ENCODE assay signal across 8 cellular contexts in the genomic region with DNA sequence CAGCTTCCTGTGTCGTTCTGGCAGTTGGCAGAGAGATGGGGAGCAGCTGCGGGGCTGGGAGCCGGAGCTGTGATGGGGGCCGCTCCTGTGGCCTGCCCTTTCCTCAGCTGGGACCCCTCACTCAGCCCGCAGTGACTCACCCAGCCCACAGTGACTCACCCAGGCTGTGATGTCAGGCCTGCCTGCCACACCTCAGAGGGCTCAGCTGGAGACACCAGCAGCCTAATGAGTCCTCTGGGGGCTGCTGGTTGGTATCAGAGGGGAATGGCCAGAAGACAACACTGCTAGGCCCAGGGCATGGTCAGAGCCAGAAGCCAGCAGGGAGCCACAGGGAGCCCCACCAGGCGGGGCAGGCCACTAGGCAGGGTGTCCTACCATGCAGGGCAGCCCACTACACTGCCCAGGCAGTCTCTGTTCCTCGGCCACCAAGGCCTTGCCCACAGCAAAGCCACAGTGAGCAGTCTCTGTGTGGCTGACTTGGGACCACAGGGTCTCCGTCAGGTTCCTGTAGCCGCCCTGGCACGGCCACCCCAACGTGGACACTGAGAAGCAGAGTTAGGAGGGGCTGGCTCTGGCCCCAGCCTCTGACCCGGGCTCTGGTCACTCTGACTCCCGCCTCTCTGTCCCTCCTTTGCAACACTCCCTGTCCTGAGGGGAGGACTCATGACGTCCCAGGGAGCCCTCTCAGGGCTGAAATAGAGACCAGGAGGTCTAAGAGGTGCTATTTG. TPM values are rescaled to one million over a fixed set of nuclear protein-coding genes. Genes with fewer than 3 reads are reported as not detected.
DNase-seq lines count a peak whose midpoint lies in the region; ATAC-seq and TF ChIP-seq lines count a peak whose summit lies in the region.

No MANE protein-coding gene starts in this region.

- H2AFZ ChIP-seq in PC-3 (ENCODE audit: low read length): no peak overlapping the region

- DNase-seq in NOMO-1 treated with DMSO at 0.1 percent for 48 hours (lab: John Stamatoyannopoulos, UW; ENCODE audit: unreplicated experiment) (peak; percentile 28), NOMO-1 treated with dmso at 0.1 percent for 144 hours (lab: John Stamatoyannopoulos, UW; ENCODE audit: unreplicated experiment) (no peak), PC-3 (peak; percentile 40), activated gamma-delta T cell (lab: John Stamatoyannopoulos, UW) (peak; percentile 61), right atrium auricular region (ENCODE audit: low spot score) (peak; percentile 84), NCI-H187 (lab: John Stamatoyannopoulos, UW) (no peak), tibial nerve (ENCODE audit: low spot score in 2 of 2) (no peak)
- DNase-seq in stimulated activated CD4-positive, alpha-beta T cell treated with anti-CD3 and anti-CD28 coated beads, TNF-alpha, amount 100 ng/mL, for 1 hour (ENCODE audit: low read depth in 3 of 3, low spot score in 1 of 3): peak; percentile 65 to 76 (median 71)

- H3K4me2 ChIP-seq in PC-3 (ENCODE audit: low read length): no peak overlapping the region

- H3K4me1 ChIP-seq in PC-3 (ENCODE audit: insufficient read depth, low read length): peaks cover 8% of the 10 kb centered on the region
- H3K4me1 ChIP-seq in right atrium auricular region: peaks cover 0 to 48% of the 10 kb centered on the region in 2 donors
- peaks cover 0 to 20% (median 10%) of the 10 kb centered on the region in 4 donors for H3K4me1 ChIP-seq in tibial nerve

- POLR2A ChIA-PET in PC-3 (lab: Charles Lee; ENCODE audit: unreplicated experiment): interaction anchor here (0.6 kb wide), 1 partner anchor 62 kb away, joined by 3 read pairs; no protein-coding TSS in a partner anchor

- no TSS peak for BruUV-seq in PC-3 (replicated peaks; lab: Mats Ljungman, UMichigan)

- 60 to 63% methylated on average over 7 to 11 of the region's 14 CpGs for WGBS in tibial nerve, 2 donors

- no peak for TF ChIP-seq POLR2A in tibial nerve (IDR thresholded peaks at IDR 0.05)

- CTCF ChIA-PET in PC-3 (lab: Charles Lee): no interaction called here

- H3K4me3 ChIP-seq in PC-3 (ENCODE audit: low read length) (no peak overlapping the region), right atrium auricular region (no peak overlapping the region), tibial nerve (no peak overlapping the region)

- no peaks in the 10 kb centered on the region for H3F3A ChIP-seq in PC-3 (ENCODE audit: low read length, unreplicated experiment)

- no peak overlapping the region for H3K9ac ChIP-seq in PC-3 (ENCODE audit: low read length)

- TF ChIP-seq EP300 in tibial nerve (IDR thresholded peaks at IDR 0.05): no peak

- no peaks in the 10 kb centered on the region for H3K9me3 ChIP-seq in PC-3 (ENCODE audit: low read length)
- no peaks in the 10 kb centered on the region for H3K9me3 ChIP-seq in right atrium auricular region
- H3K9me3 ChIP-seq in tibial nerve: no peaks in the 10 kb centered on the region

- H3K79me2 ChIP-seq in PC-3 (ENCODE audit: low read length): no peaks in the 10 kb centered on the region

- H3K36me3 ChIP-seq in PC-3 (ENCODE audit: low read depth, low read length) (no peaks in the 10 kb centered on the region), right atrium auricular region (no peaks in the 10 kb centered on the region), tibial nerve (no peaks in the 10 kb centered on the region)

- H3K27ac ChIP-seq in PC-3 (ENCODE audit: low read length): no peak overlapping the region
- peak overlapping the region; percentile 46 to 63 for H3K27ac ChIP-seq in right atrium auricular region
- peak overlapping the region in 1 of 4 donors; percentile 34 for H3K27ac ChIP-seq in tibial nerve

- no peak for TF ChIP-seq CTCF in PC-3 (conservative IDR thresholded peaks at IDR 0.05; ENCODE audit: low read depth, low read length)
- TF ChIP-seq CTCF in right atrium auricular region (IDR thresholded peaks at IDR 0.05): no peak
- TF ChIP-seq CTCF in tibial nerve (IDR thresholded peaks at IDR 0.05): no peak

- ATAC-seq in PC-3: peak; percentile 55

- no peaks in the 10 kb centered on the region for H3K9me2 ChIP-seq in PC-3 (replicated peaks; ENCODE audit: low read length)

- no peaks in the 10 kb centered on the region for H4K20me1 ChIP-seq in PC-3 (ENCODE audit: low read length)

- H3K27me3 ChIP-seq in PC-3 (ENCODE audit: low read length): peaks cover 78% of the 10 kb centered on the region
- no peaks in the 10 kb centered on the region for H3K27me3 ChIP-seq in right atrium auricular region
- no peaks in the 10 kb centered on the region for H3K27me3 ChIP-seq in tibial nerve

- intact Hi-C loops in PC-3 (cut with micrococcal nuclease): no loop called here

RNA-seq across cellular contexts. Expression of a gene that starts 4.3 kb away (rescaled TPM):
- total RNA-seq in PC-3 (2014; rRNA removed) (not detected in 2 replicates), right atrium auricular region (under 1 TPM; 0.59 to 0.78 TPM), tibial nerve (1 to 10 TPM in 2 of 4 donors, under 1 TPM in 2; 0.39 to 1.8 (median 0.96) TPM)

RNA-seq across cellular contexts. Expression of a gene that starts 31.8 kb away (rescaled TPM):
- total RNA-seq in PC-3 (2014; rRNA removed) (not detected in 2 replicates), right atrium auricular region (1 to 10 TPM in 1 of 2 donors, under 1 TPM in 1; 0.67 to 1.3 TPM), tibial nerve (1 to 10 TPM in 1 of 4 donors, under 1 TPM in 3; 0.20 to 1.1 (median 0.36) TPM)

RNA-seq across cellular contexts. Expression of a gene that starts 47.7 kb away (rescaled TPM):
- total RNA-seq in PC-3 (2014; rRNA removed): not detected in 2 replicates
- total RNA-seq in right atrium auricular region: 10 to 100 TPM; 28.6 to 42.6 TPM
- total RNA-seq in tibial nerve: 10 to 100 TPM; 29.4 to 74.1 (median 65.7) TPM

Comparison
In these comparisons a context has a peak if more than half of its experiments do, and no peak if none do; other contexts are left out.
1. DNase-seq: peak in NOMO-1 treated with DMSO at 0.1 percent for 48 hours (single experiment), PC-3 (single experiment), activated gamma-delta T cell (single experiment), right atrium auricular region (single experiment) and stimulated activated CD4-positive, alpha-beta T cell treated with anti-CD3 and anti-CD28 coated beads, TNF-alpha, amount 100 ng/mL, for 1 hour (3 of 3); none in NOMO-1 treated with dmso at 0.1 percent for 144 hours (single experiment), NCI-H187 (0 of 2) and tibial nerve (0 of 2).
2. RNA of a gene that starts 47.7 kb away (total RNA-seq): 29.4 to 74.1 TPM in tibial nerve and 28.6 to 42.6 TPM in right atrium auricular region; not detected in PC-3; every median in the first group is over 10 times any median in the second.